13 cellular contexts compared by ENCODE assay signal in genomic region chr1:234583755-234584430, GRCh38. TPM values are rescaled to one million over a fixed set of nuclear protein-coding genes. Genes with fewer than 3 reads are reported as not detected.
DNase-seq lines count a peak whose midpoint lies in the region; FAIRE-seq and TF ChIP-seq lines count a peak whose summit lies in the region.
"Had no signal": no experiment of that assay in that cellular context is flagged by ENCODE, and none has a peak within 500 bp of the region (broad histone marks: within the 10 kb centered on the region; RNA-seq: fewer than 3 reads in every experiment).

No MANE protein-coding gene starts in this region.

- TF ChIP-seq POLR2A in esophagus squamous epithelium (IDR thresholded peaks at IDR 0.05): no peak
- TF ChIP-seq POLR2A in tibial nerve (IDR thresholded peaks at IDR 0.05): no peak
- no peak for TF ChIP-seq POLR2A in H54 (IDR thresholded peaks at IDR 0.05; ENCODE audit: low read depth, low read length)

- TF ChIP-seq CTCF in esophagus squamous epithelium (IDR thresholded peaks at IDR 0.05): no peak
- no peak for TF ChIP-seq CTCF in nephron progenitor cell (IDR thresholded peaks at IDR 0.05)
- no peak for TF ChIP-seq CTCF in tibial nerve (IDR thresholded peaks at IDR 0.05)

- TF ChIP-seq EP300 in tibial nerve (IDR thresholded peaks at IDR 0.05): no peak

- no peak overlapping the region for H3K4me3 Mint-ChIP-seq in activated CD4-positive, alpha-beta T cell treated with anti-CD3 and anti-CD28 coated beads, Interleukin-2, amount 10 ng/mL, durations not matched to agents 24 days and 14 days
- H3K4me3 Mint-ChIP-seq in nephron progenitor cell: no peak overlapping the region

- intact Hi-C loops in activated CD4-positive, alpha-beta T cell treated with anti-CD3 and anti-CD28 coated beads, Interleukin-2, amount 10 ng/mL, durations not matched to agents 24 days and 14 days (cut with micrococcal nuclease): no loop called here
- intact Hi-C loops in esophagus squamous epithelium (cut with DNase I): no loop called here

- H3K36me3 ChIP-seq in esophagus squamous epithelium: no peaks in the 10 kb centered on the region
- H3K36me3 ChIP-seq in tibial nerve: no peaks in the 10 kb centered on the region
- H3K36me3 ChIP-seq: SJSA1, thyroid gland had no signal

- FAIRE-seq in H54 (lab: Jason Lieb, UNC): no peak
- FAIRE-seq: A549 had no signal

- H3K4me3 ChIP-seq in esophagus squamous epithelium: no peak overlapping the region
- no peak overlapping the region for H3K4me3 ChIP-seq in tibial nerve
- H3K4me3 ChIP-seq: A549, SJSA1, thyroid gland had no signal

- no peaks in the 10 kb centered on the region for H3K9me3 ChIP-seq in esophagus squamous epithelium
- no peaks in the 10 kb centered on the region for H3K9me3 ChIP-seq in tibial nerve
- H3K9me3 ChIP-seq: A549, SJSA1, thyroid gland had no signal

- peak; percentile 72 for DNase-seq in activated CD4-positive, alpha-beta T cell treated with anti-CD3 and anti-CD28 coated beads, Interleukin-2, amount 10 ng/mL, durations not matched to agents 24 days and 14 days
- no peak for DNase-seq in activated CD4-positive, alpha-beta T cell treated with anti-CD3 and anti-CD28 coated beads, Interleukin-2, amount 50 U/mL, for 4 hours
- DNase-seq in esophagus squamous epithelium (lab: John Stamatoyannopoulos, UW): no peak
- DNase-seq in nephron progenitor cell: no peak
- DNase-seq in tibial nerve (ENCODE audit: low spot score in 2 of 2): no peak
- DNase-seq in H54 (ENCODE audit: insufficient read length, low spot score): no peak
- no peak for DNase-seq in cerebellum (ENCODE audit: low spot score)
- no peak for DNase-seq in NCI-H526 (lab: John Stamatoyannopoulos, UW)
- DNase-seq: activated CD4-positive, CD25-positive, alpha-beta regulatory T cell; NCI-H1694; thyroid gland had no signal

- H3K27ac ChIP-seq in esophagus squamous epithelium: peak overlapping the region; percentile 6 to 79 (median 77)
- H3K27ac ChIP-seq in tibial nerve: peak overlapping the region; percentile 54 to 90 (median 84)
- H3K27ac ChIP-seq: SJSA1 had no signal

- peaks cover 3% of the 10 kb centered on the region for H3K9me3 Mint-ChIP-seq in activated CD4-positive, alpha-beta T cell treated with anti-CD3 and anti-CD28 coated beads, Interleukin-2, amount 10 ng/mL, durations not matched to agents 24 days and 14 days
- no peaks in the 10 kb centered on the region for H3K9me3 Mint-ChIP-seq in nephron progenitor cell

- no peaks in the 10 kb centered on the region for H3K36me3 Mint-ChIP-seq in activated CD4-positive, alpha-beta T cell treated with anti-CD3 and anti-CD28 coated beads, Interleukin-2, amount 10 ng/mL, durations not matched to agents 24 days and 14 days (ENCODE audit: low read depth)
- H3K36me3 Mint-ChIP-seq in nephron progenitor cell (ENCODE audit: low read depth): no peaks in the 10 kb centered on the region

- 70 to 74% methylated on average over 9 of the region's 9 CpGs for WGBS in esophagus squamous epithelium, 2 donors
- WGBS in tibial nerve, 2 donors: 35 to 42% methylated on average over 9 of the region's 9 CpGs

- H3K27me3 ChIP-seq in esophagus squamous epithelium: no peaks in the 10 kb centered on the region
- no peaks in the 10 kb centered on the region for H3K27me3 ChIP-seq in tibial nerve
- H3K27me3 ChIP-seq: SJSA1, thyroid gland had no signal

- no peak overlapping the region for H3K27ac Mint-ChIP-seq in activated CD4-positive, alpha-beta T cell treated with anti-CD3 and anti-CD28 coated beads, Interleukin-2, amount 10 ng/mL, durations not matched to agents 24 days and 14 days
- H3K27ac Mint-ChIP-seq in nephron progenitor cell: peak overlapping the region; percentile 86

- no peaks in the 10 kb centered on the region for H3K27me3 Mint-ChIP-seq in activated CD4-positive, alpha-beta T cell treated with anti-CD3 and anti-CD28 coated beads, Interleukin-2, amount 10 ng/mL, durations not matched to agents 24 days and 14 days
- peaks cover 4% of the 10 kb centered on the region for H3K27me3 Mint-ChIP-seq in nephron progenitor cell (ENCODE audit: low read depth, poor library complexity)

- H3K4me1 Mint-ChIP-seq in activated CD4-positive, alpha-beta T cell treated with anti-CD3 and anti-CD28 coated beads, Interleukin-2, amount 10 ng/mL, durations not matched to agents 24 days and 14 days: peaks cover 17% of the 10 kb centered on the region
- peaks cover 72% of the 10 kb centered on the region for H3K4me1 Mint-ChIP-seq in nephron progenitor cell

- H3K4me1 ChIP-seq in esophagus squamous epithelium (peaks cover 8 to 67% (median 23%) of the 10 kb centered on the region in 3 donors), tibial nerve (peaks cover 0 to 71% (median 42%) of the 10 kb centered on the region in 4 donors)

RNA-seq across cellular contexts. Expression of gene IRF2BP2, which starts 26.1 kb away (rescaled TPM):
- 206 and 217 TPM in 2 replicates for total RNA-seq in activated CD4-positive, alpha-beta T cell treated with anti-CD3 and anti-CD28 coated beads, Interleukin-2, amount 10 ng/mL, durations not matched to agents 24 days and 14 days
- 10 to 100 TPM; 52.5 to 66.8 (median 57.6) TPM for total RNA-seq in esophagus squamous epithelium
- total RNA-seq in tibial nerve: 100 to 1,000 TPM in 1 of 4 donors, 10 to 100 TPM in 3; 71.4 to 107 (median 93.8) TPM
- 96.2 TPM for total RNA-seq in cerebellum
